9 cellular contexts compared by ENCODE assay signal in the genomic region with DNA sequence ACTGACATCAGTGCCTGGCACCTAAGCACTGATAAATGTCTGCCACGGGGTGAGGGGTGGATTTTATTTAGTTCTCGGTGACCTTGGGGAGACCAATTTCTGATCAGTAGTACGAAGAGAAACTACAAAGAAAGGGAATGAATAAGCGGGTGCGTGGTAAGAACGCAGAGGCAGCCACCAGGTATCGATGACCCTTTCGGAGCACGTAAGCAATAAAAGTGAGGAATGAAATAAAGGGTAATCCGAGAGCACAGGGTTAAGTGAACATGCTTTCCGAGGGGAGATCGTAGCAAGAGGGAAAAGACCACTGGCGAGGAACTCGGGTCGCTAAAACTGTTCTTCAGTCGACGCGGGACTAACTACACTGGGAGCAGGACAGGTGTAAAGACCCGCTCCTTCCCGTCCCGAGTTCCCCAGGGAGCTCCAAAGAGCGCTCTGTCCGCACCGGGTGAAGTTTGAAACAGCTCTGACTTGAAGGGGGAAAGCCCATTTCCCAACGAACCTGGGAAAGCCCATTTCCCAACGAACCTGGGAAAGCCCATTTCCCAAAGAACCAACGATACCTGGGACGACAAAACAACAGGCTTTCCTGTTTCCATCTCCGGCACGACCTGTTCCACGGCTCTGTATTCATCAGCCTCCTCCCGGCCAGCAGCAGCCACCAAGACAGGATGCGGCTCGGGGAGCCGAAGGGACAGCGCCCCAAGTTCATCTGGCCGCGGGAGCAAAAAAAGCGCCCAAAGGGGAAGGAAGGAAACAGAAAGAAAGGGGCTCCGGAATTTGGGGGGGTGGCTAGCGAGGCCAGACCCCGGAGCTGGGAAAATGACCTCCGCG. TPM values are rescaled to one million over a fixed set of nuclear protein-coding genes. Genes with fewer than 3 reads are reported as not detected.
DNase-seq lines count a peak whose midpoint lies in the region; ATAC-seq and TF ChIP-seq lines count a peak whose summit lies in the region.
"Had no signal": no experiment of that assay in that cellular context is flagged by ENCODE, and none has a peak within 500 bp of the region (broad histone marks: within the 10 kb centered on the region; RNA-seq: fewer than 3 reads in every experiment).

No MANE protein-coding gene starts in this region.

- DNase-seq in NCI-H1436 (lab: John Stamatoyannopoulos, UW) (peak; percentile 27), NCI-H1436 treated with DMSO at 0.1 percent for 48 hours (lab: John Stamatoyannopoulos, UW) (no peak), UCSD-AML1 (lab: John Stamatoyannopoulos, UW; ENCODE audit: unreplicated experiment) (peak; percentile 42), fibroblast of pulmonary artery (ENCODE audit: low read depth) (no peak), osteoblast (ENCODE audit: insufficient read length, low spot score, missing footprints) (peak; percentile 75), NCI-H226 (no peak)
- DNase-seq in activated effector memory CD4-positive, alpha-beta T cell treated with anti-CD3 and anti-CD28 coated beads, Interleukin-2, amount 50 U/mL, for 16 hours = no peak
- DNase-seq: DND-41 had no signal

- H3K79me2 ChIP-seq in osteoblast (ENCODE audit: insufficient read depth, low read length) = no peaks in the 10 kb centered on the region

- H3K27ac ChIP-seq in osteoblast (ENCODE audit: low read depth, low read length) = no peak overlapping the region

- peaks cover 8% of the 10 kb centered on the region for H3K4me1 ChIP-seq in osteoblast (ENCODE audit: insufficient read depth, low read length)

- no peak for TF ChIP-seq CTCF in fibroblast of pulmonary artery (IDR thresholded peaks at IDR 0.05; ENCODE audit: low read length, missing control alignments)
- TF ChIP-seq CTCF in osteoblast (IDR thresholded peaks at IDR 0.05; ENCODE audit: extremely low read depth, low read depth, low read length) = no peak

- peak overlapping the region; percentile 55 for H3K4me3 ChIP-seq in fibroblast of pulmonary artery (replicated peaks; ENCODE audit: low read depth, low read length)
- H3K4me3 ChIP-seq in osteoblast (ENCODE audit: insufficient read depth, low read length) = peak overlapping the region; percentile 70

- H4K20me1 ChIP-seq in osteoblast (ENCODE audit: insufficient read depth, low read length) = no peaks in the 10 kb centered on the region

- ATAC-seq in HG02763 (IDR thresholded peaks at IDR 0.05; ENCODE audit: unreplicated experiment) = peak; percentile 15

- H3K4me2 ChIP-seq in osteoblast (ENCODE audit: insufficient read depth, low read length) = peak overlapping the region; percentile 84

- no peaks in the 10 kb centered on the region for H3K9me3 ChIP-seq in osteoblast (ENCODE audit: low read depth, low read length)

- H3K27me3 ChIP-seq in osteoblast (ENCODE audit: insufficient read depth, low read length) = peaks cover 59% of the 10 kb centered on the region

- peak overlapping the region; percentile 51 for H2AFZ ChIP-seq in osteoblast (ENCODE audit: low read length)

- no peaks in the 10 kb centered on the region for H3K36me3 ChIP-seq in osteoblast (ENCODE audit: insufficient read depth, low read length)

RNA-seq across cellular contexts. Expression of gene ELOVL7, which starts 1.0 kb away (rescaled TPM):
- under 0.01 TPM in 2 replicates for total RNA-seq in osteoblast

Comparison
In these comparisons a context has a peak if more than half of its experiments do, and no peak if none do; other contexts are left out.
1. DNase-seq: peak in NCI-H1436 (single experiment), UCSD-AML1 (single experiment) and osteoblast (single experiment); none in NCI-H1436 treated with DMSO at 0.1 percent for 48 hours (single experiment), fibroblast of pulmonary artery (single experiment), activated effector memory CD4-positive, alpha-beta T cell treated with anti-CD3 and anti-CD28 coated beads, Interleukin-2, amount 50 U/mL, for 16 hours (single experiment) and NCI-H226 (single experiment).